Comparison of ENCODE assay signal across 1 cellular context in genomic region chr18:24514439-24514838, GRCh38.
TF ChIP-seq lines count a peak whose summit lies in the region.

No MANE protein-coding gene starts in this region.

TF ChIP-seq in Ishikawa, 13 proteins besides CTCF, POLR2A, EP300 and RAD21 (continued from another document):
- TF ChIP-seq USF1 (IDR thresholded peaks at IDR 0.05) (no peak), FOXM1 (IDR thresholded peaks at IDR 0.05; ENCODE audit: borderline replicate concordance, low read depth) (no peak), YY1 (IDR thresholded peaks at IDR 0.05; ENCODE audit: low read depth) (no peak), MAX (IDR thresholded peaks at IDR 0.05) (no peak), ZBTB7A (IDR thresholded peaks at IDR 0.05; ENCODE audit: low read depth) (no peak), EGR1 (IDR thresholded peaks at IDR 0.05) (no peak), TEAD4 (IDR thresholded peaks at IDR 0.05) (no peak)
- TF ChIP-seq, protein P1, sequence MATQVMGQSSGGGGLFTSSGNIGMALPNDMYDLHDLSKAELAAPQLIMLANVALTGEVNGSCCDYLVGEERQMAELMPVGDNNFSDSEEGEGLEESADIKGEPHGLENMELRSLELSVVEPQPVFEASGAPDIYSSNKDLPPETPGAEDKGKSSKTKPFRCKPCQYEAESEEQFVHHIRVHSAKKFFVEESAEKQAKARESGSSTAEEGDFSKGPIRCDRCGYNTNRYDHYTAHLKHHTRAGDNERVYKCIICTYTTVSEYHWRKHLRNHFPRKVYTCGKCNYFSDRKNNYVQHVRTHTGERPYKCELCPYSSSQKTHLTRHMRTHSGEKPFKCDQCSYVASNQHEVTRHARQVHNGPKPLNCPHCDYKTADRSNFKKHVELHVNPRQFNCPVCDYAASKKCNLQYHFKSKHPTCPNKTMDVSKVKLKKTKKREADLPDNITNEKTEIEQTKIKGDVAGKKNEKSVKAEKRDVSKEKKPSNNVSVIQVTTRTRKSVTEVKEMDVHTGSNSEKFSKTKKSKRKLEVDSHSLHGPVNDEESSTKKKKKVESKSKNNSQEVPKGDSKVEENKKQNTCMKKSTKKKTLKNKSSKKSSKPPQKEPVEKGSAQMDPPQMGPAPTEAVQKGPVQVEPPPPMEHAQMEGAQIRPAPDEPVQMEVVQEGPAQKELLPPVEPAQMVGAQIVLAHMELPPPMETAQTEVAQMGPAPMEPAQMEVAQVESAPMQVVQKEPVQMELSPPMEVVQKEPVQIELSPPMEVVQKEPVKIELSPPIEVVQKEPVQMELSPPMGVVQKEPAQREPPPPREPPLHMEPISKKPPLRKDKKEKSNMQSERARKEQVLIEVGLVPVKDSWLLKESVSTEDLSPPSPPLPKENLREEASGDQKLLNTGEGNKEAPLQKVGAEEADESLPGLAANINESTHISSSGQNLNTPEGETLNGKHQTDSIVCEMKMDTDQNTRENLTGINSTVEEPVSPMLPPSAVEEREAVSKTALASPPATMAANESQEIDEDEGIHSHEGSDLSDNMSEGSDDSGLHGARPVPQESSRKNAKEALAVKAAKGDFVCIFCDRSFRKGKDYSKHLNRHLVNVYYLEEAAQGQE (IDR thresholded peaks at IDR 0.05; ENCODE audit: low read depth), result no peak
